ENCODE assay signal across 1 cellular context in genomic region chr17:43670645-43671074, GRCh38.
TF ChIP-seq lines count a peak whose summit lies in the region.

No MANE protein-coding gene starts in this region.

TF ChIP-seq in HepG2, 621 proteins besides CTCF, POLR2A, EP300 and RAD21 (continued from another document):
- TF ChIP-seq ZNF280B (CRISPR knock-in tag; IDR thresholded peaks at IDR 0.05; ENCODE audit: borderline replicate concordance) (0 out of 2 replicates have a peak, but pooled peaks have one; percentile 10), DMTF1 (CRISPR knock-in tag; IDR thresholded peaks at IDR 0.05) (no peak), NFE2L1 (CRISPR knock-in tag; IDR thresholded peaks at IDR 0.05; ENCODE audit: borderline replicate concordance) (no peak), GRHL1 (CRISPR knock-in tag; conservative IDR thresholded peaks at IDR 0.05) (no peak), SMARCE1 (IDR thresholded peaks at IDR 0.05; ENCODE audit: borderline replicate concordance) (no peak), GABPA (IDR thresholded peaks at IDR 0.05; ENCODE audit: low read depth, low read length) (no peak), GABPA (CRISPR knock-in tag; IDR thresholded peaks at IDR 0.05; ENCODE audit: low read depth) (no peak), ZSCAN30 (CRISPR knock-in tag; IDR thresholded peaks at IDR 0.05) (no peak), ZNF629 (CRISPR knock-in tag; conservative IDR thresholded peaks at IDR 0.05) (peak; percentile 96), RCOR2 (CRISPR knock-in tag; IDR thresholded peaks at IDR 0.05) (0 out of 2 replicates have a peak, but pooled peaks have one; percentile 49), PBX3 (CRISPR knock-in tag; IDR thresholded peaks at IDR 0.05; ENCODE audit: borderline replicate concordance) (no peak), SP1 (IDR thresholded peaks at IDR 0.05) (no peak), SP1 (CRISPR knock-in tag; IDR thresholded peaks at IDR 0.05) (no peak), TFDP1 (CRISPR knock-in tag; IDR thresholded peaks at IDR 0.05; ENCODE audit: borderline replicate concordance) (no peak), CREB3 (CRISPR knock-in tag; IDR thresholded peaks at IDR 0.05) (no peak), PITX1 (CRISPR knock-in tag; IDR thresholded peaks at IDR 0.05) (no peak), PHF21A (CRISPR knock-in tag; IDR thresholded peaks at IDR 0.05) (peak; percentile 13; the same call in 1 of the 2 replicates), ZNF362 (CRISPR knock-in tag; IDR thresholded peaks at IDR 0.05; ENCODE audit: borderline replicate concordance) (no peak), MTA1 (CRISPR knock-in tag; IDR thresholded peaks at IDR 0.05; ENCODE audit: borderline replicate concordance) (no peak), SSRP1 (CRISPR knock-in tag; IDR thresholded peaks at IDR 0.05) (no peak), JUND (CRISPR knock-in tag; IDR thresholded peaks at IDR 0.05) (no peak), CC2D1A (CRISPR knock-in tag; IDR thresholded peaks at IDR 0.05) (0 out of 2 replicates have a peak, but pooled peaks have one; percentile 55), DNMT1 (CRISPR knock-in tag; IDR thresholded peaks at IDR 0.05) (no peak), ZBTB3 (CRISPR knock-in tag; IDR thresholded peaks at IDR 0.05; ENCODE audit: borderline replicate concordance, low read depth) (no peak)
